In genomic region chr3:41794748-41795589, GRCh38 we compare ENCODE assay signal across 1 cellular context.
TF ChIP-seq lines count a peak whose summit lies in the region.

No MANE protein-coding gene starts in this region.

TF ChIP-seq in H1, 55 proteins besides CTCF, POLR2A, EP300 and RAD21 (continued from another document):
- no peak for TF ChIP-seq MAFK (IDR thresholded peaks at IDR 0.05; ENCODE audit: low read depth, low read length)
- no peak for TF ChIP-seq ATF3 (IDR thresholded peaks at IDR 0.05; ENCODE audit: insufficient read depth, low read depth, low read length)
- 0 out of 2 replicates have a peak, but pooled peaks have one; percentile 34 for TF ChIP-seq YY1 (IDR thresholded peaks at IDR 0.05; ENCODE audit: low read depth, low read length)
- no peak for TF ChIP-seq CBX8 (IDR thresholded peaks at IDR 0.05; ENCODE audit: borderline replicate concordance, low read depth, low read length)
- no peak for TF ChIP-seq ZNF274 (IDR thresholded peaks at IDR 0.05; ENCODE audit: borderline replicate concordance, extremely low read depth, low read length)
- TF ChIP-seq CHD7 (IDR thresholded peaks at IDR 0.05; ENCODE audit: insufficient replicate concordance, low read length), result peak; percentile 57
- TF ChIP-seq ASH2L (IDR thresholded peaks at IDR 0.05; ENCODE audit: low read length), result peak; percentile 29
- peak; percentile 30 for TF ChIP-seq TEAD4 (IDR thresholded peaks at IDR 0.05; ENCODE audit: low read depth, low read length)
- no peak for TF ChIP-seq RBBP5 (IDR thresholded peaks at IDR 0.05; ENCODE audit: borderline replicate concordance, low read depth, low read length)
- TF ChIP-seq SP1 (IDR thresholded peaks at IDR 0.05; ENCODE audit: low read depth, low read length), result no peak
- peak; percentile 75; the same call in 1 of the 2 replicates for TF ChIP-seq TCF12 (IDR thresholded peaks at IDR 0.05; ENCODE audit: low read depth, low read length)
- no peak for TF ChIP-seq FOSL1 (IDR thresholded peaks at IDR 0.05; ENCODE audit: insufficient read depth, low read depth, low read length)
- TF ChIP-seq CHD1 (IDR thresholded peaks at IDR 0.05; ENCODE audit: low read depth, low read length), result no peak
- no peak for TF ChIP-seq PHF8 (conservative IDR thresholded peaks at IDR 0.05; ENCODE audit: low read depth, low read length)
- no peak for TF ChIP-seq BRCA1 (IDR thresholded peaks at IDR 0.05; ENCODE audit: low read depth, low read length)
- TF ChIP-seq TBP (IDR thresholded peaks at IDR 0.05; ENCODE audit: low read depth, low read length), result no peak
